ENCODE assay signal across 1 cellular context in the genomic region with DNA sequence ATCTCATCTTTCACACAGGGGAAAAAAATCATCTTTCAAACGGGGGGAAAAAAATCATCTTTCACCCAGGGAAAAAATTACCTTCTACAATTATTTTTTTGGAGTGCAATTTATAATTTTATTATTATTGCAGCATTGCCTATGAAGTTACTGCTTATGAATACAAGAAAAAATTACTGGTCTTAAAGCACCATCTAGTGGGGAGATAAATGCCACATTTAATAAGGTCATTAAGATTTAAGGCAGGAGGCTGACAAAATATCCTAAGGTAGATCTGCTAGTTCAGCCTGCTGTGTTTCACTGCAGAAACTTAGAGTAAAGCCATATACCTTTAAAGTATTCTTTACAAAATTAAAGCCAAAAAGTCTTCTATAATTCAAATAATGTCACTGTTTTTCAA.
TF ChIP-seq lines count a peak whose summit lies in the region.

No MANE protein-coding gene starts in this region.

TF ChIP-seq in WTC11, 78 proteins besides CTCF, POLR2A, EP300 and RAD21 (continued from another document):
- TF ChIP-seq, protein P1, sequence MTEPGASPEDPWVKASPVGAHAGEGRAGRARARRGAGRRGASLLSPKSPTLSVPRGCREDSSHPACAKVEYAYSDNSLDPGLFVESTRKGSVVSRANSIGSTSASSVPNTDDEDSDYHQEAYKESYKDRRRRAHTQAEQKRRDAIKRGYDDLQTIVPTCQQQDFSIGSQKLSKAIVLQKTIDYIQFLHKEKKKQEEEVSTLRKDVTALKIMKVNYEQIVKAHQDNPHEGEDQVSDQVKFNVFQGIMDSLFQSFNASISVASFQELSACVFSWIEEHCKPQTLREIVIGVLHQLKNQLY (CRISPR knock-in tag; IDR thresholded peaks at IDR 0.05), result no peak
- TF ChIP-seq E2F5 (CRISPR knock-in tag; IDR thresholded peaks at IDR 0.05) (no peak), PRRX2 (CRISPR knock-in tag; IDR thresholded peaks at IDR 0.05) (no peak), TEAD1 (CRISPR knock-in tag; IDR thresholded peaks at IDR 0.05) (no peak), ZNF416 (CRISPR knock-in tag; IDR thresholded peaks at IDR 0.05) (no peak), TP53 (CRISPR knock-in tag; IDR thresholded peaks at IDR 0.05) (no peak)
TF ChIP-seq in WTC11: peak in this region for 0.
